In the genomic region with DNA sequence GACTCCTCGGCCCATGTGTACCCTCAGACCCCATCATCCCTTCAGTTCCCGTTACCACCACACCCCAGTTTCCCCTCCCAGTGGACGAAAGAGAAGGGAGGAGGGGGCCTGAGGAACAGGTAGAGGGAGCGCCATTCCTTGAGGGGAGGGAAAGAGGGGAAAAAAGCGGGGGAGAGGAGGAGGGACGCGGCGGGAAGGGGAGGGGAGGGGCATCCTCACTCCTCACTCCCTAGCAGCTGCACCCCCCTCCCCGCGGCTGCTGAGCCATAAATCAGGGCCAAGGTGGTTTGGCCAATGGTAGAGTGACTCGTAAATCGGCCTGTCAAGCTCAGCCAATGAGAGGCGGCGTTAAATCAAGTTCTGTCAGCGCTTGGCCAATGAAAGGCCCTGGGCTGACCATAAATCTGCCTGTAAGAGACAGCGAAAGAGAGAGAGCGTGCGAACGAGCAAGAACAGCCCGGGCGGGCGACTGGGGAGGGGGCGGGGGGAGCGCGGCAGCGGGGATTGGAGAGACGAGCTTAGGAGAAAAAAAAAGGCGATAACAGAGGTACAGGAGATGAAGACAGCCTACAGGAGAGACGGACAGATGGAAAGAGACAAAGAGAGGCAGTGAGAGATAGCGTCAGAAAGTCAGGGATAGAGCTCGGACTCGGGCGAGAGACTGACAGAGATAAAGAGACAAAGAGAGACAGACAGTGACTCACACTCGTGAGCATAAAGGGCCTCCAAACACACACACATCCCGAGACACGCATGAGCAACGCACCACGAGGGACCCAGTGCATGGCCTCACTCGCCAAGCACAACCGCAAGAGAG, we compare ENCODE assay signal across 1 cellular context.
TF ChIP-seq lines count a peak whose summit lies in the region.

No MANE protein-coding gene starts in this region.

TF ChIP-seq in K562, 482 proteins besides CTCF, POLR2A, EP300 and RAD21 (continued from another document):
- TF ChIP-seq, protein P1, sequence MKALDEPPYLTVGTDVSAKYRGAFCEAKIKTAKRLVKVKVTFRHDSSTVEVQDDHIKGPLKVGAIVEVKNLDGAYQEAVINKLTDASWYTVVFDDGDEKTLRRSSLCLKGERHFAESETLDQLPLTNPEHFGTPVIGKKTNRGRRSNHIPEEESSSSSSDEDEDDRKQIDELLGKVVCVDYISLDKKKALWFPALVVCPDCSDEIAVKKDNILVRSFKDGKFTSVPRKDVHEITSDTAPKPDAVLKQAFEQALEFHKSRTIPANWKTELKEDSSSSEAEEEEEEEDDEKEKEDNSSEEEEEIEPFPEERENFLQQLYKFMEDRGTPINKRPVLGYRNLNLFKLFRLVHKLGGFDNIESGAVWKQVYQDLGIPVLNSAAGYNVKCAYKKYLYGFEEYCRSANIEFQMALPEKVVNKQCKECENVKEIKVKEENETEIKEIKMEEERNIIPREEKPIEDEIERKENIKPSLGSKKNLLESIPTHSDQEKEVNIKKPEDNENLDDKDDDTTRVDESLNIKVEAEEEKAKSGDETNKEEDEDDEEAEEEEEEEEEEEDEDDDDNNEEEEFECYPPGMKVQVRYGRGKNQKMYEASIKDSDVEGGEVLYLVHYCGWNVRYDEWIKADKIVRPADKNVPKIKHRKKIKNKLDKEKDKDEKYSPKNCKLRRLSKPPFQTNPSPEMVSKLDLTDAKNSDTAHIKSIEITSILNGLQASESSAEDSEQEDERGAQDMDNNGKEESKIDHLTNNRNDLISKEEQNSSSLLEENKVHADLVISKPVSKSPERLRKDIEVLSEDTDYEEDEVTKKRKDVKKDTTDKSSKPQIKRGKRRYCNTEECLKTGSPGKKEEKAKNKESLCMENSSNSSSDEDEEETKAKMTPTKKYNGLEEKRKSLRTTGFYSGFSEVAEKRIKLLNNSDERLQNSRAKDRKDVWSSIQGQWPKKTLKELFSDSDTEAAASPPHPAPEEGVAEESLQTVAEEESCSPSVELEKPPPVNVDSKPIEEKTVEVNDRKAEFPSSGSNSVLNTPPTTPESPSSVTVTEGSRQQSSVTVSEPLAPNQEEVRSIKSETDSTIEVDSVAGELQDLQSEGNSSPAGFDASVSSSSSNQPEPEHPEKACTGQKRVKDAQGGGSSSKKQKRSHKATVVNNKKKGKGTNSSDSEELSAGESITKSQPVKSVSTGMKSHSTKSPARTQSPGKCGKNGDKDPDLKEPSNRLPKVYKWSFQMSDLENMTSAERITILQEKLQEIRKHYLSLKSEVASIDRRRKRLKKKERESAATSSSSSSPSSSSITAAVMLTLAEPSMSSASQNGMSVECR (CRISPR knock-in tag; IDR thresholded peaks at IDR 0.05) = no peak
- TF ChIP-seq MEIS2 (IDR thresholded peaks at IDR 0.05; ENCODE audit: partially characterized antibody) (peak; percentile 100), ESRRA (IDR thresholded peaks at IDR 0.05; ENCODE audit: borderline replicate concordance, low read depth) (no peak; the same call in 1 of the 2 replicates), CEBPB (tag; IDR thresholded peaks at IDR 0.05) (no peak), EHMT2 (IDR thresholded peaks at IDR 0.05) (peak; percentile 78), NFIX (CRISPR knock-in tag; IDR thresholded peaks at IDR 0.05; ENCODE audit: low read depth) (no peak), SNRNP70 (optimal IDR thresholded peaks at IDR 0.05; ENCODE audit: low read depth, low read length) (no peak), MTA3 (IDR thresholded peaks at IDR 0.05; ENCODE audit: borderline replicate concordance) (peak; percentile 34; the same call in 1 of the 2 replicates), ZNF197 (CRISPR knock-in tag; IDR thresholded peaks at IDR 0.05; ENCODE audit: low read depth) (no peak; the same call in 1 of the 2 replicates), TAL1 (IDR thresholded peaks at IDR 0.05) (peak; percentile 56), RHOXF2B (CRISPR knock-in tag; conservative IDR thresholded peaks at IDR 0.05) (no peak), NR2C1 (IDR thresholded peaks at IDR 0.05) (peak; percentile 21; the same call in 1 of the 2 replicates), NR2C1 (tag; IDR thresholded peaks at IDR 0.05) (no peak), POLR2B (IDR thresholded peaks at IDR 0.05; ENCODE audit: low read depth, partially characterized antibody) (peak; percentile 58), OTX1 (CRISPR knock-in tag; IDR thresholded peaks at IDR 0.05) (peak; percentile 92)
- TF ChIP-seq, protein P2, sequence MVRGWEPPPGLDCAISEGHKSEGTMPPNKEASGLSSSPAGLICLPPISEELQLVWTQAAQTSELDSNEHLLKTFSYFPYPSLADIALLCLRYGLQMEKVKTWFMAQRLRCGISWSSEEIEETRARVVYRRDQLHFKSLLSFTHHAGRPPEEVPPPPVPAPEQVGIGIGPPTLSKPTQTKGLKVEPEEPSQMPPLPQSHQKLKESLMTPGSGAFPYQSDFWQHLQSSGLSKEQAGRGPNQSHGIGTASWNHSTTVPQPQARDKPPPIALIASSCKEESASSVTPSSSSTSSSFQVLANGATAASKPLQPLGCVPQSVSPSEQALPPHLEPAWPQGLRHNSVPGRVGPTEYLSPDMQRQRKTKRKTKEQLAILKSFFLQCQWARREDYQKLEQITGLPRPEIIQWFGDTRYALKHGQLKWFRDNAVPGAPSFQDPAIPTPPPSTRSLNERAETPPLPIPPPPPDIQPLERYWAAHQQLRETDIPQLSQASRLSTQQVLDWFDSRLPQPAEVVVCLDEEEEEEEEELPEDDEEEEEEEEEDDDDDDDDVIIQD (CRISPR knock-in tag; IDR thresholded peaks at IDR 0.05) = no peak
